14 cellular contexts compared by ENCODE assay signal in the genomic region with DNA sequence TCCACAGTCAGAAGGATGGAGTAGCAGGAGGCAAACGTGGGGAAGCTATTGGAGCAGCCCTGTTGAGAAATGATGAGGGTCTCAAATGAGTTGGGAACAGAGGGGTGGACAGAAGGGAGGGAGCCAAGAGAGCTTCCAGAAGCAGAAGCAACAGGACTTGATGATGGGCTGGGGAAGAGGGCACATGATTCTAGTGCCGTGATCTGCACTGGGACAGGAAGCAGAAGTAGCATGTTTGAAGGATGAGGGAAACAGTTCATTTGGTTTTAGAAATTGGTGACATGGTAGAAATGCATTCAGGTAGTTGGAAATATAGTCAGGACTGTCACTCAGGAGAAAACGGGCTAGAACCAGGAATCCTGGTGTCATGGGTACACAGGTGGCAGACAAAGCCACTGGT. TPM values are rescaled to one million over a fixed set of nuclear protein-coding genes. Genes with fewer than 3 reads are reported as not detected.
"Had no signal": no experiment of that assay in that cellular context is flagged by ENCODE, and none has a peak within 500 bp of the region (broad histone marks: within the 10 kb centered on the region; RNA-seq: fewer than 3 reads in every experiment).

No MANE protein-coding gene starts in this region.

- ATAC-seq: foreskin keratinocyte had no signal

- H3K4me3 Mint-ChIP-seq: activated CD4-positive, alpha-beta memory T cell treated with anti-CD3 and anti-CD28 coated beads for 36 hours; activated naive CD8-positive, alpha-beta T cell had no signal

- H3K27ac ChIP-seq: foreskin keratinocyte, pancreas had no signal

- H3K4me3 ChIP-seq: pancreas, testis had no signal

- H3K36me3 Mint-ChIP-seq: activated CD4-positive, alpha-beta memory T cell treated with anti-CD3 and anti-CD28 coated beads for 36 hours; activated naive CD8-positive, alpha-beta T cell; naive B cell had no signal

- H3K36me3 ChIP-seq: pancreas had no signal

- H3K9me3 ChIP-seq: pancreas, testis had no signal

- H3K27ac Mint-ChIP-seq: activated CD4-positive, alpha-beta memory T cell treated with anti-CD3 and anti-CD28 coated beads for 36 hours; activated naive CD8-positive, alpha-beta T cell had no signal

- H3K27me3 ChIP-seq: foreskin keratinocyte, pancreas, testis had no signal

- H3K4me1 ChIP-seq: foreskin keratinocyte, pancreas had no signal

- DNase-seq: activated CD4-positive, alpha-beta memory T cell treated with anti-CD3 and anti-CD28 coated beads for 36 hours; activated gamma-delta T cell; activated T-cell treated with anti-CD3 and anti-CD28 coated beads, Interleukin-2, amount 50 U/mL, for 48 hours; amygdala; foreskin keratinocyte; islet precursor cell; naive B cell; pancreas; retina; stimulated activated CD4-positive, alpha-beta T cell treated with anti-CD3 and anti-CD28 coated beads, Interleukin-1b, Interleukin-23, amount 100 ng/mL, for 48 hours; stimulated activated naive CD4-positive, alpha-beta T cell treated with Interleukin-2 at 50 U/mL for 16 hours; T-helper 9 cell; testis had no signal

RNA-seq across cellular contexts. Expression of gene EMP2, which starts 19.4 kb away (rescaled TPM):
- total RNA-seq: activated CD4-positive, alpha-beta memory T cell treated with anti-CD3 and anti-CD28 coated beads for 36 hours had no signal
